8 cellular contexts compared by ENCODE assay signal in the genomic region with DNA sequence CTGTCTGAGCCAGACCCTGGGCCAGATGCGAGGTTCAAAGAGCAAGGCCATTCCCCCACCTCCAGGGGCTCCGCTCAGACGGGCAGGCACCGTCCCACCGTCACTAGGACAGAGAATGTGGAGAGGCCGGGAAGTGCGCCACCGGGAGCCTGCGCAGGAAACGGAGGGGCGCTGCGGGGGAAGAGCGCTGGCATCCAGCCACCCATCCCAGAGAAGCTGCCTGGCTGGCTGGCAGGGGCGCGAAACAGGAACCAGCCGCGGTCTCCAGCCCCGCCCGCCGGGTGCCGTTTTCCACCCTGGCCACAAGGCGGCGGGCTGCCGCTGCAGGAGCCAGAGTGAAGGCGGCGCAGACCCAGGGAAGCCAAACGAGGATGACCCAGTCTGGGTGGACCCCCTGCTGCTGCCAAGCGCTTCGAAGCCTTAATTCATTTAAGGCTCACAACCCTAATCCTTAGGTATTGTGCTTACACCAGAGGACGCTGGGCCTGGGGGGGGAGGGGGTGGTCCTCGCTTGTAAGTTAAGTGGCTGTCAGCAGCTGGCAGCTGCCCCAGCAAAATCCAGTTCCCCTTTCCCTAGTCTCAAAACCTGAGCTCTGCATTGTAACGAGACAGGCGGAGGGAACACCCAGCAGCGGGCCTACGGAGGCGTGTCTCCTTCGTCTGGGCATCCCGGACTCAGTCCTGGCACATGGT.
A peak's percentile ranks its signal among the peaks of the same experiment; 100 is the strongest.
DNase-seq lines count a peak whose midpoint lies in the region; ATAC-seq, FAIRE-seq and TF ChIP-seq lines count a peak whose summit lies in the region.
"Not testable (repeated sequence)": the region's sequence is repeated elsewhere in the genome, so short reads cannot be mapped to it uniquely, and the experiment has no call there.

No MANE protein-coding gene starts in this region.

- RAD21 ChIA-PET in GM12878 (lab: Charles Lee; ENCODE audit: unreplicated experiment) = interaction anchor here (0.6 to 2.1 kb wide), 8 partner anchors 10 to 936 kb away, joined by 3 to 7 read pairs (median 3); a partner anchor contains a TSS

- TF ChIP-seq CTCF in GM13976 (IDR thresholded peaks at IDR 0.05; ENCODE audit: borderline replicate concordance, control extremely low read depth, extremely low read depth, insufficient read depth, missing control alignments) (peak; percentile 96), GM12878 (IDR thresholded peaks at IDR 0.05 in 2 of 3, conservative IDR thresholded peaks at IDR 0.05 in 1 of 3; ENCODE audit: control insufficient read depth in 2 of 3, extremely low read depth in 1 of 3, insufficient read depth in 1 of 3, low read depth in 3 of 3, low read length in 3 of 3) (peak; percentile 88 to 98 (median 94))

- H3K9me3 ChIP-seq in GM12878 (replicated peaks; ENCODE audit: control insufficient read depth, insufficient read depth, low read length) = not testable (repeated sequence)

- not testable (repeated sequence) for H3K27ac ChIP-seq in GM12878 (ENCODE audit: control insufficient read depth, insufficient read depth)

- WGBS in GM12878 (ENCODE audit: insufficient coverage, insufficient replicate concordance, low lambda C conversion rate, missing lambda C conversion rate) = 2% methylated on average over 34 of the region's 38 CpGs

- not testable (repeated sequence) for TF ChIP-seq EP300 in GM12878 (IDR thresholded peaks at IDR 0.05; ENCODE audit: borderline replicate concordance in 1 of 2, control insufficient read depth in 1 of 2, low read depth in 2 of 2, low read length in 2 of 2)

- H3K79me2 ChIP-seq in GM12878 (ENCODE audit: control insufficient read depth, insufficient read depth, low read length) = not testable (repeated sequence)

- peak; percentile 74 for TF ChIP-seq RAD21 in GM12878 (IDR thresholded peaks at IDR 0.05; ENCODE audit: insufficient read depth, low read depth, low read length)

- H3K4me3 ChIP-seq in GM12878 = peak overlapping the region; percentile 55; the same call in 1 of the 2 replicates

- H2AFZ ChIP-seq in GM12878 (ENCODE audit: control insufficient read depth, low read depth, low read length) = peak overlapping the region; percentile 31

- SMC1A ChIA-PET in GM12878 (lab: Charles Lee; ENCODE audit: uncharacterized antibody, unreplicated experiment) = interaction anchor here (0.7 to 1.2 kb wide), 3 partner anchors 10 to 244 kb away, joined by 3 to 10 read pairs (median 3); no protein-coding TSS in a partner anchor

- intact Hi-C loops in GM12878 (cut with micrococcal nuclease; ENCODE audit: unreplicated experiment) = loop anchor here (2.0 kb wide), 1 partner anchor 186 kb away; no protein-coding TSS in a partner anchor

- POLR2A ChIA-PET in GM12878 (lab: Charles Lee) = interaction anchor here (1.2 kb wide), 1 partner anchor 61 kb away, joined by 3 read pairs; no protein-coding TSS in a partner anchor

- H3K36me3 ChIP-seq in GM12878 (ENCODE audit: control insufficient read depth in 2 of 2, insufficient read depth in 2 of 2, low read length in 1 of 2) = not testable (repeated sequence)

- H3K27me3 ChIP-seq in GM12878 (replicated peaks in 1 of 2; ENCODE audit: control insufficient read depth in 2 of 2, insufficient read depth in 2 of 2, low read length in 1 of 2) = peaks cover 7 to 12% of the 10 kb centered on the region in 2 experiments; a peak in 3 of 4 replicates

- in situ Hi-C loops in GM13976 (cut with MboI; ENCODE audit: low sequenced_read_pairs, unreplicated experiment) = loop anchor here (25.0 kb wide), 1 partner anchor 160 kb away; no protein-coding TSS in a partner anchor
- in situ Hi-C loops in GM12878 (cut with MboI) = loop anchor here (10.0 kb wide), 1 partner anchor 168 kb away; no protein-coding TSS in a partner anchor

- not testable (repeated sequence) for H3K9ac ChIP-seq in GM12878 (ENCODE audit: control insufficient read depth, insufficient read depth, low read length)

- H3K4me1 ChIP-seq in GM12878 (ENCODE audit: control insufficient read depth, insufficient read depth, low read length) = peaks cover 23% of the 10 kb centered on the region

- CTCF ChIA-PET in GM12878 (lab: Yijun Ruan, JAX) = interaction anchor here (0.6 to 2.4 kb wide), 15 partner anchors 10 to 1139 kb away, joined by 3 to 15 read pairs (median 3); no protein-coding TSS in a partner anchor

- not testable (repeated sequence) for H4K20me1 ChIP-seq in GM12878 (ENCODE audit: control insufficient read depth, insufficient read depth)

- not testable (repeated sequence) for TF ChIP-seq POLR2A in GM12878 (IDR thresholded peaks at IDR 0.05; ENCODE audit: low read depth, low read length)

- H3K4me2 ChIP-seq in GM12878 (ENCODE audit: control insufficient read depth, insufficient read depth) = peak overlapping the region; percentile 80

- FAIRE-seq in GM12878 (lab: Jason Lieb, UNC) = peak; percentile 99
- peak; percentile 83 for FAIRE-seq in urothelium cell line (lab: Jason Lieb, UNC)

- DNase-seq in GM13976 (ENCODE audit: low spot score) = peak; percentile 87
- DNase-seq in NCI-H2171 (lab: John Stamatoyannopoulos, UW) = peak; percentile 81
- peak; percentile 85 for DNase-seq in UCSD-AML1 (lab: John Stamatoyannopoulos, UW; ENCODE audit: unreplicated experiment)
- DNase-seq in GM12878 (ENCODE audit: low read depth, low spot score) = not testable (repeated sequence)
- DNase-seq in hepatic stellate cell (ENCODE audit: low spot score) = peak; percentile 86
- DNase-seq in putamen (ENCODE audit: low spot score) = peak; percentile 70
- peak; percentile 82 for DNase-seq in urothelium cell line (ENCODE audit: low spot score)

- not testable (repeated sequence) for BruUV-seq in GM12878 (replicated peaks; lab: Mats Ljungman, UMichigan)

- peak; percentile 57 for ATAC-seq in HG03066 (IDR thresholded peaks at IDR 0.05; ENCODE audit: low read depth, unreplicated experiment)
- peak; percentile 86 for ATAC-seq in GM12878

TF ChIP-seq in GM12878, 131 proteins besides CTCF, POLR2A, EP300 and RAD21:
- TF ChIP-seq IKZF2 (IDR thresholded peaks at IDR 0.05) = peak in 1 of 2 experiments; percentile 39; a peak in 1 of 4 replicates
- peak; percentile 59 for TF ChIP-seq SMC3 (IDR thresholded peaks at IDR 0.05; ENCODE audit: borderline replicate concordance, low read length)
- TF ChIP-seq YY1 (IDR thresholded peaks at IDR 0.05; ENCODE audit: low read depth, low read length) = peak; percentile 61
- TF ChIP-seq, protein P1, sequence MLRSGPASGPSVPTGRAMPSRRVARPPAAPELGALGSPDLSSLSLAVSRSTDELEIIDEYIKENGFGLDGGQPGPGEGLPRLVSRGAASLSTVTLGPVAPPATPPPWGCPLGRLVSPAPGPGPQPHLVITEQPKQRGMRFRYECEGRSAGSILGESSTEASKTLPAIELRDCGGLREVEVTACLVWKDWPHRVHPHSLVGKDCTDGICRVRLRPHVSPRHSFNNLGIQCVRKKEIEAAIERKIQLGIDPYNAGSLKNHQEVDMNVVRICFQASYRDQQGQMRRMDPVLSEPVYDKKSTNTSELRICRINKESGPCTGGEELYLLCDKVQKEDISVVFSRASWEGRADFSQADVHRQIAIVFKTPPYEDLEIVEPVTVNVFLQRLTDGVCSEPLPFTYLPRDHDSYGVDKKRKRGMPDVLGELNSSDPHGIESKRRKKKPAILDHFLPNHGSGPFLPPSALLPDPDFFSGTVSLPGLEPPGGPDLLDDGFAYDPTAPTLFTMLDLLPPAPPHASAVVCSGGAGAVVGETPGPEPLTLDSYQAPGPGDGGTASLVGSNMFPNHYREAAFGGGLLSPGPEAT (IDR thresholded peaks at IDR 0.05; ENCODE audit: low read depth) = peak; percentile 22; the same call in 1 of the 2 replicates
- peak; percentile 59 for TF ChIP-seq IKZF1 (conservative IDR thresholded peaks at IDR 0.05)
- TF ChIP-seq SMARCA5 (IDR thresholded peaks at IDR 0.05) = peak; percentile 75; the same call in 1 of the 2 replicates
- TF ChIP-seq DPF2 (IDR thresholded peaks at IDR 0.05) = 0 out of 2 replicates have a peak, but pooled peaks have one; percentile 3
- TF ChIP-seq LARP7 (IDR thresholded peaks at IDR 0.05) = peak; percentile 73
- peak; percentile 56; the same call in 1 of the 2 replicates for TF ChIP-seq SPI1 (IDR thresholded peaks at IDR 0.05; ENCODE audit: borderline replicate concordance, insufficient read depth, low read depth, low read length)
- peak in 1 of 2 experiments; percentile 56; a peak in 2 of 4 replicates for TF ChIP-seq BHLHE40 (IDR thresholded peaks at IDR 0.05; ENCODE audit: borderline replicate concordance in 1 of 2, low read depth in 2 of 2, low read length in 1 of 2)
- TF ChIP-seq RB1 (IDR thresholded peaks at IDR 0.05; ENCODE audit: borderline replicate concordance) = peak; percentile 69; the same call in 1 of the 2 replicates
- peak; percentile 63 for TF ChIP-seq NBN (IDR thresholded peaks at IDR 0.05)
TF ChIP-seq in GM12878: peak in this region for 12; not testable (repeated sequence) for 119.
